33 cellular contexts compared by ENCODE assay signal in genomic region chr11:60816590-60817157, GRCh38. TPM values are rescaled to one million over a fixed set of nuclear protein-coding genes. Genes with fewer than 3 reads are reported as not detected.
DNase-seq lines count a peak whose midpoint lies in the region; ATAC-seq, FAIRE-seq and TF ChIP-seq lines count a peak whose summit lies in the region.
"Had no signal": no experiment of that assay in that cellular context is flagged by ENCODE, and none has a peak within 500 bp of the region (broad histone marks: within the 10 kb centered on the region; RNA-seq: fewer than 3 reads in every experiment).

No MANE protein-coding gene starts in this region.

- peaks cover 0 to 15% (median 11%) of the 10 kb centered on the region in 11 donors for H3K9me3 ChIP-seq in heart right ventricle
- H3K9me3 ChIP-seq in A549, result peaks cover 15% of the 10 kb centered on the region
- H3K9me3 ChIP-seq in K562 (replicated peaks; ENCODE audit: control insufficient read depth, insufficient read depth, low read depth, low read length), result no peaks in the 10 kb centered on the region; the same call in 1 of the 2 replicates
- peaks cover 9% of the 10 kb centered on the region for H3K9me3 ChIP-seq in osteoblast (ENCODE audit: low read depth, low read length)
- H3K9me3 ChIP-seq in suprapubic skin, result peaks cover 3% of the 10 kb centered on the region
- H3K9me3 ChIP-seq: BE2C had no signal

- no TSS peak for BruUV-seq in K562 (replicated peaks; lab: Mats Ljungman, UMichigan)

- TF ChIP-seq CTCF in heart right ventricle (IDR thresholded peaks at IDR 0.05) (no peak), A549 (IDR thresholded peaks at IDR 0.05) (no peak), K562 (IDR thresholded peaks at IDR 0.05 in 2 of 3, conservative IDR thresholded peaks at IDR 0.05 in 1 of 3; ENCODE audit: insufficient read depth in 2 of 3, low read depth in 1 of 3, low read length in 3 of 3) (no peak), osteoblast (IDR thresholded peaks at IDR 0.05; ENCODE audit: extremely low read depth, low read depth, low read length) (no peak), suprapubic skin (IDR thresholded peaks at IDR 0.05) (no peak)

- 90 to 95% methylated on average over 2 of the region's 2 CpGs for WGBS in heart right ventricle, 2 donors
- 44% methylated on average over 2 of the region's 2 CpGs for WGBS in A549 (ENCODE audit: missing lambda C conversion rate)
- 0% methylated on average over 2 of the region's 2 CpGs for WGBS in K562 (ENCODE audit: insufficient coverage, low coverage, missing lambda C conversion rate)
- 100% methylated on average over 2 of the region's 2 CpGs for WGBS in suprapubic skin

- no peak overlapping the region for H3K4me2 ChIP-seq in A549
- H3K4me2 ChIP-seq in K562 (ENCODE audit: insufficient read depth, low read length), result no peak overlapping the region
- no peak overlapping the region for H3K4me2 ChIP-seq in osteoblast (ENCODE audit: insufficient read depth, low read length)
- H3K4me2 ChIP-seq: BLaER1 had no signal

- POLR2A ChIA-PET in A549 (lab: Yijun Ruan, JAX) (no interaction called here), K562 (lab: Yijun Ruan, JAX) (no interaction called here)

- in situ Hi-C loops in K562 (cut with MboI), result no loop called here

- H3K4me1 ChIP-seq in heart right ventricle, result no peaks in the 10 kb centered on the region
- no peaks in the 10 kb centered on the region for H3K4me1 ChIP-seq in A549
- H3K4me1 ChIP-seq in K562 (replicated peaks in 1 of 2; ENCODE audit: control insufficient read depth in 2 of 2, insufficient read depth in 2 of 2, low read length in 2 of 2), result peaks cover 0 to under 1% of the 10 kb centered on the region in 2 experiments; a peak in 1 of 5 replicates
- H3K4me1 ChIP-seq in osteoblast (ENCODE audit: insufficient read depth, low read length), result no peaks in the 10 kb centered on the region
- H3K4me1 ChIP-seq in suprapubic skin, result no peaks in the 10 kb centered on the region
- H3K4me1 ChIP-seq: BE2C had no signal

- FAIRE-seq in A549 (lab: Jason Lieb, UNC), result no peak
- FAIRE-seq in K562 (lab: Jason Lieb, UNC), result no peak
- FAIRE-seq: GM12878, GM12892, GM18507, GM19239 had no signal

- H3K9me1 ChIP-seq in K562 (ENCODE audit: control insufficient read depth, insufficient read depth, low read length), result peaks cover 6% of the 10 kb centered on the region

- no peaks in the 10 kb centered on the region for H3K36me3 ChIP-seq in heart right ventricle
- no peaks in the 10 kb centered on the region for H3K36me3 ChIP-seq in K562 (ENCODE audit: control insufficient read depth, insufficient read depth, low read length)
- no peaks in the 10 kb centered on the region for H3K36me3 ChIP-seq in osteoblast (ENCODE audit: insufficient read depth, low read length)
- no peaks in the 10 kb centered on the region for H3K36me3 ChIP-seq in suprapubic skin
- H3K36me3 ChIP-seq: BE2C, BLaER1 had no signal

- H2AFZ ChIP-seq in K562 (ENCODE audit: low read depth, low read length), result no peak overlapping the region
- H2AFZ ChIP-seq in osteoblast (ENCODE audit: low read length), result no peak overlapping the region

- H4K20me1 ChIP-seq in K562 (replicated peaks; ENCODE audit: control insufficient read depth, insufficient read depth, low read length), result 0 out of 2 replicates have a peak, but pooled peaks cover 3% of the 10 kb centered on the region
- H4K20me1 ChIP-seq in osteoblast (ENCODE audit: insufficient read depth, low read length), result no peaks in the 10 kb centered on the region
- H4K20me1 ChIP-seq: BLaER1 had no signal

- H3K27me3 ChIP-seq in heart right ventricle, result no peaks in the 10 kb centered on the region
- H3K27me3 ChIP-seq in K562 (ENCODE audit: control insufficient read depth in 2 of 2, insufficient read depth in 2 of 2, low read length in 2 of 2), result peaks cover 24 to 44% of the 10 kb centered on the region in 2 experiments; a peak in 4 of 5 replicates
- no peaks in the 10 kb centered on the region for H3K27me3 ChIP-seq in osteoblast (ENCODE audit: insufficient read depth, low read length)
- H3K27me3 ChIP-seq in suprapubic skin, result no peaks in the 10 kb centered on the region
- H3K27me3 ChIP-seq: BE2C, BLaER1 had no signal

- H3K27ac ChIP-seq in heart right ventricle (no peak overlapping the region), A549 (no peak overlapping the region), K562 (ENCODE audit: extremely low read depth, low read depth, low read length) (no peak overlapping the region), osteoblast (ENCODE audit: low read depth, low read length) (no peak overlapping the region), suprapubic skin (no peak overlapping the region)
- H3K27ac ChIP-seq: 22Rv1, BLaER1 had no signal

- intact Hi-C loops in left ventricle myocardium superior (cut with micrococcal nuclease), result no loop called here
- intact Hi-C loops in heart right ventricle (cut with DNase I), result no loop called here
- intact Hi-C loops in K562 (cut with micrococcal nuclease), result no loop called here
- intact Hi-C loops in head of caudate nucleus (cut with DNase I), result no loop called here

- H3K9ac ChIP-seq in K562 (ENCODE audit: insufficient read depth in 1 of 2, low read depth in 2 of 2, low read length in 2 of 2), result no peak overlapping the region
- H3K9ac ChIP-seq: BLaER1 had no signal

- CTCF ChIA-PET in A549 (lab: Yijun Ruan, JAX), result interaction anchor here (1.2 to 7.7 kb wide), 2 partner anchors 11 to 15 kb away, joined by 3 to 67 read pairs; no protein-coding TSS in a partner anchor
- CTCF ChIA-PET in K562 (lab: Yijun Ruan, JAX; ENCODE audit: low intra/inter-chr PET ratio), result no interaction called here

- ATAC-seq in left ventricle myocardium superior (no peak), heart right ventricle (no peak), A549 (no peak), K562 (no peak)
- ATAC-seq: GM12878 had no signal

- TF ChIP-seq POLR2A in A549 (IDR thresholded peaks at IDR 0.05; ENCODE audit: low read length) (no peak), K562 (conservative IDR thresholded peaks at IDR 0.05) (no peak), suprapubic skin (IDR thresholded peaks at IDR 0.05) (no peak)

- TF ChIP-seq EP300 in A549 (IDR thresholded peaks at IDR 0.05) (no peak), K562 (IDR thresholded peaks at IDR 0.05; ENCODE audit: low read length) (no peak), suprapubic skin (IDR thresholded peaks at IDR 0.05) (no peak)

- peak; percentile 2 for DNase-seq in left ventricle myocardium superior
- DNase-seq in heart right ventricle, result no peak
- DNase-seq in A549 (ENCODE audit: low read depth in 1 of 2, low spot score in 1 of 2), result no peak
- DNase-seq in K562 (ENCODE audit: extremely low read depth in 1 of 4, low spot score in 3 of 4), result no peak
- DNase-seq in osteoblast (ENCODE audit: insufficient read length, low spot score, missing footprints), result peak; percentile 11
- DNase-seq in suprapubic skin (ENCODE audit: low spot score in 2 of 2), result no peak
- no peak for DNase-seq in head of caudate nucleus
- DNase-seq: ACHN; BE2C; C1 segment of cervical spinal cord; CD4-positive, alpha-beta memory T cell; CD4-positive, CD25-positive, alpha-beta regulatory T cell; CD8-positive, alpha-beta memory T cell; COR-L47; DMS 273 treated with DMSO at 0.1 percent for 48 hours; DMS153; DMS53; DMS79; DND-41; EL; GDM1 had no signal

- TF ChIP-seq RAD21 in A549 (conservative IDR thresholded peaks at IDR 0.05 in 1 of 2, IDR thresholded peaks at IDR 0.05 in 1 of 2) (no peak), K562 (CRISPR knock-in tag; conservative IDR thresholded peaks at IDR 0.05 in 1 of 2, IDR thresholded peaks at IDR 0.05 in 1 of 2) (no peak)

- H3K4me3 ChIP-seq in heart right ventricle (no peak overlapping the region), A549 (no peak overlapping the region), K562 (no peak overlapping the region), osteoblast (ENCODE audit: insufficient read depth, low read length) (no peak overlapping the region), suprapubic skin (no peak overlapping the region)
- H3K4me3 ChIP-seq: BLaER1, GM12878 had no signal

- H3K79me2 ChIP-seq in K562 (ENCODE audit: control insufficient read depth, insufficient read depth, low read length), result no peaks in the 10 kb centered on the region
- H3K79me2 ChIP-seq in osteoblast (ENCODE audit: insufficient read depth, low read length), result no peaks in the 10 kb centered on the region

RNA-seq across cellular contexts. Expression of gene CCDC86, which starts 25.2 kb away (rescaled TPM):
- total RNA-seq in left ventricle myocardium superior (9.7 TPM), heart right ventricle (10 to 100 TPM in 4 of 10 donors, 1 to 10 TPM in 6; 6.6 to 20.1 (median 9.2) TPM), K562 (2014; rRNA removed) (85.1 and 104 TPM in 2 replicates), K562 (2014; rRNA removed; fragmentation: Illumina TruSeq; extraction: Trizol) (7.3 and 8.6 TPM in 2 replicates), K562 (2015; rRNA removed; fragmentation: Illumina TruSeq; extraction: Trizol) (19.8 and 23.1 TPM in 2 replicates), K562 (2021) (102 and 114 TPM in 2 replicates), osteoblast (6.2 and 7.4 TPM in 2 replicates), suprapubic skin (10 to 100 TPM; 32.5 to 46.3 (median 40.3) TPM)
- polyA plus RNA-seq in heart right ventricle (10 to 100 TPM in 1 of 2 donors, 1 to 10 TPM in 1; 7.4 to 26.5 TPM), A549 (2011; rRNA removed) (39.8 and 42.8 TPM in 2 replicates), A549 (2017; fragmentation: RNase III; extraction: RNeasy Plus Mini Kit Qiagen cat#74134 plus additional on column Dnase treatment) (67.5 to 74.4 TPM (median 71.1 TPM) in 3 replicates), K562 (2011; rRNA removed) (25.2 and 34.9 TPM in 2 replicates), K562 (2014; fragmentation: Illumina TruSeq; extraction: Trizol) (90.5 and 97.8 TPM in 2 replicates), K562 (2014; fragmentation: Nextera tagmentation; extraction: Ambion mirVana) (1 to 10 TPM; 4.6 to 6.4 TPM), K562 (2014; rRNA removed) (76.8 and 80.6 TPM in 2 replicates)
- polyA plus RNA-seq in A549 (2012; cell fraction: cytosol; rRNA removed), result 61.7 and 70.0 TPM in 2 replicates
- polyA plus RNA-seq in A549 (2012; cell fraction: nucleus; rRNA removed), result 112 and 148 TPM in 2 replicates
- 22.2 and 23.1 TPM in 2 replicates for polyA minus RNA-seq in A549 (2011; rRNA and poly(A)+ RNA removed)
- total RNA-seq in K562 (2011; cell fraction: chromatin; rRNA removed; ENCODE audit: low replicate concordance), result 6.7 and 23.4 TPM in 2 replicates
- 23.4 and 23.5 TPM in 2 replicates for total RNA-seq in K562 (2011; cell fraction: nucleolus; rRNA removed)
- 19.3 and 27.0 TPM in 2 replicates for total RNA-seq in K562 (2011; cell fraction: nucleoplasm; rRNA removed)
- polyA plus RNA-seq in K562 (2011; cell fraction: cytosol; rRNA removed), result 24.0 and 47.9 TPM in 2 replicates
- polyA plus RNA-seq in K562 (2011; cell fraction: nucleus; rRNA removed), result 132 and 234 TPM in 2 replicates
- 34.4 and 105 TPM in 2 replicates for polyA plus RNA-seq in K562 (2012)
- polyA minus RNA-seq in K562 (2011; rRNA and poly(A)+ RNA removed), result 13.3 and 14.0 TPM in 2 replicates
- polyA minus RNA-seq in K562 (2011; cell fraction: cytosol; rRNA and poly(A)+ RNA removed), result 18.8 and 22.2 TPM in 2 replicates
- 28.7 and 29.6 TPM in 2 replicates for polyA minus RNA-seq in K562 (2011; cell fraction: nucleus; rRNA and poly(A)+ RNA removed)

RNA-seq across cellular contexts. Expression of gene MS4A10, which starts 31.5 kb away (rescaled TPM):
- total RNA-seq in left ventricle myocardium superior (not detected), heart right ventricle (not detected), K562 (2014; rRNA removed) (not detected in 2 replicates), K562 (2014; rRNA removed; fragmentation: Illumina TruSeq; extraction: Trizol) (not detected in 2 replicates), K562 (2015; rRNA removed; fragmentation: Illumina TruSeq; extraction: Trizol) (not detected in 2 replicates), K562 (2021) (not detected in 2 replicates), osteoblast (not detected in 2 replicates), suprapubic skin (not detected)
- polyA plus RNA-seq in heart right ventricle (not detected), A549 (2011; rRNA removed) (not detected in 2 replicates), A549 (2017; fragmentation: RNase III; extraction: RNeasy Plus Mini Kit Qiagen cat#74134 plus additional on column Dnase treatment) (not detected in 3 replicates), K562 (2011; rRNA removed) (not detected in 2 replicates), K562 (2014; fragmentation: Illumina TruSeq; extraction: Trizol) (not detected in 2 replicates), K562 (2014; fragmentation: Nextera tagmentation; extraction: Ambion mirVana) (not detected), K562 (2014; rRNA removed) (not detected in 2 replicates)
- not detected in 2 replicates for polyA plus RNA-seq in A549 (2012; cell fraction: cytosol; rRNA removed)
- polyA plus RNA-seq in A549 (2012; cell fraction: nucleus; rRNA removed), result not detected in 2 replicates
- polyA minus RNA-seq in A549 (2011; rRNA and poly(A)+ RNA removed), result not detected in 2 replicates
- not detected in 2 replicates for total RNA-seq in K562 (2011; cell fraction: chromatin; rRNA removed; ENCODE audit: low replicate concordance)
- not detected in 2 replicates for total RNA-seq in K562 (2011; cell fraction: nucleolus; rRNA removed)
- not detected in 2 replicates for total RNA-seq in K562 (2011; cell fraction: nucleoplasm; rRNA removed)
- polyA plus RNA-seq in K562 (2011; cell fraction: cytosol; rRNA removed), result not detected in 2 replicates
- not detected in 2 replicates for polyA plus RNA-seq in K562 (2011; cell fraction: nucleus; rRNA removed)
- polyA plus RNA-seq in K562 (2012), result not detected in 2 replicates
- polyA minus RNA-seq in K562 (2011; rRNA and poly(A)+ RNA removed), result not detected in 2 replicates
- not detected in 2 replicates for polyA minus RNA-seq in K562 (2011; cell fraction: cytosol; rRNA and poly(A)+ RNA removed)
- not detected in 2 replicates for polyA minus RNA-seq in K562 (2011; cell fraction: nucleus; rRNA and poly(A)+ RNA removed)
- total RNA-seq: A172; A673; CD4-positive, alpha-beta memory T cell; CD4-positive, CD25-positive, alpha-beta regulatory T cell; CD8-positive, alpha-beta memory T cell; Daoy; G401; GM12878 had no signal
- polyA plus RNA-seq: AG04450; CD14-positive monocyte; CD4-positive, alpha-beta memory T cell; CD4-positive, CD25-positive, alpha-beta regulatory T cell; CD8-positive, alpha-beta memory T cell; GM12878 had no signal

RNA-seq across cellular contexts. Expression of gene PTGDR2, which starts 39.1 kb away (rescaled TPM):
- 3.1 TPM for total RNA-seq in left ventricle myocardium superior
- 1 to 10 TPM in 9 of 10 donors, under 1 TPM in 1; 0.35 to 5.1 (median 1.2) TPM for total RNA-seq in heart right ventricle
- 1 to 10 TPM in 1 of 2 donors, under 1 TPM in 1; 0.57 to 5.7 TPM for polyA plus RNA-seq in heart right ventricle
- 0.05 and 0.09 TPM in 2 replicates for polyA plus RNA-seq in A549 (2011; rRNA removed)
- polyA plus RNA-seq in A549 (2012; cell fraction: cytosol; rRNA removed), result 0.08 TPM in 2 replicates
- 0.64 and 1.0 TPM in 2 replicates for polyA plus RNA-seq in A549 (2012; cell fraction: nucleus; rRNA removed)
- 0.07 to 0.19 TPM (median 0.16 TPM) in 3 replicates for polyA plus RNA-seq in A549 (2017; fragmentation: RNase III; extraction: RNeasy Plus Mini Kit Qiagen cat#74134 plus additional on column Dnase treatment)
- 0.15 TPM in 1 of 2 replicates, not detected in the other for polyA minus RNA-seq in A549 (2011; rRNA and poly(A)+ RNA removed)
- 3.5 and 11.1 TPM in 2 replicates for total RNA-seq in K562 (2011; cell fraction: chromatin; rRNA removed; ENCODE audit: low replicate concordance)
- total RNA-seq in K562 (2011; cell fraction: nucleolus; rRNA removed), result 9.9 and 14.3 TPM in 2 replicates
- 7.9 and 10.4 TPM in 2 replicates for total RNA-seq in K562 (2011; cell fraction: nucleoplasm; rRNA removed)
- 1.9 and 2.5 TPM in 2 replicates for total RNA-seq in K562 (2014; rRNA removed)
- 0.64 and 0.80 TPM in 2 replicates for total RNA-seq in K562 (2014; rRNA removed; fragmentation: Illumina TruSeq; extraction: Trizol)
- 0.87 and 1.1 TPM in 2 replicates for total RNA-seq in K562 (2015; rRNA removed; fragmentation: Illumina TruSeq; extraction: Trizol)
- total RNA-seq in K562 (2021), result 2.6 and 3.0 TPM in 2 replicates
- polyA plus RNA-seq in K562 (2011; rRNA removed), result 1.7 and 1.9 TPM in 2 replicates
- 1.8 and 5.9 TPM in 2 replicates for polyA plus RNA-seq in K562 (2011; cell fraction: cytosol; rRNA removed)
- 2.1 and 3.4 TPM in 2 replicates for polyA plus RNA-seq in K562 (2011; cell fraction: nucleus; rRNA removed)
- polyA plus RNA-seq in K562 (2012), result 5.2 and 7.0 TPM in 2 replicates
- polyA plus RNA-seq in K562 (2014; fragmentation: Illumina TruSeq; extraction: Trizol), result 1.6 TPM in 2 replicates
- under 1 TPM; 0.51 to 0.55 TPM for polyA plus RNA-seq in K562 (2014; fragmentation: Nextera tagmentation; extraction: Ambion mirVana)
- 0.82 and 1.9 TPM in 2 replicates for polyA plus RNA-seq in K562 (2014; rRNA removed)
- polyA minus RNA-seq in K562 (2011; rRNA and poly(A)+ RNA removed), result 2.3 and 3.8 TPM in 2 replicates
- 3.7 and 4.8 TPM in 2 replicates for polyA minus RNA-seq in K562 (2011; cell fraction: cytosol; rRNA and poly(A)+ RNA removed)
- 2.3 and 2.7 TPM in 2 replicates for polyA minus RNA-seq in K562 (2011; cell fraction: nucleus; rRNA and poly(A)+ RNA removed)
- total RNA-seq in osteoblast, result not detected in 2 replicates
- under 1 TPM in 3 of 4 donors, not detected in 1; 0.19 to 0.68 (median 0.34) TPM for total RNA-seq in suprapubic skin
- total RNA-seq: A172, G401 had no signal

RNA-seq across cellular contexts. Expression of gene ZP1, which starts 50.7 kb away (rescaled TPM):
- total RNA-seq in left ventricle myocardium superior (not detected), heart right ventricle (under 1 TPM in 3 of 10 donors, not detected in 7; 0.16 to 0.33 (median 0.25) TPM), K562 (2014; rRNA removed) (not detected in 2 replicates), K562 (2014; rRNA removed; fragmentation: Illumina TruSeq; extraction: Trizol) (not detected in 2 replicates), K562 (2015; rRNA removed; fragmentation: Illumina TruSeq; extraction: Trizol) (not detected in 2 replicates), K562 (2021) (not detected in 2 replicates), osteoblast (under 0.01 and 0.36 TPM in 2 replicates), suprapubic skin (1 to 10 TPM in 1 of 4 donors, under 1 TPM in 1, not detected in 2; 0.94 to 5.5 TPM)
- polyA plus RNA-seq in heart right ventricle (under 1 TPM; 0.37 to 0.51 TPM), A549 (2011; rRNA removed) (0.06 and 0.26 TPM in 2 replicates), A549 (2017; fragmentation: RNase III; extraction: RNeasy Plus Mini Kit Qiagen cat#74134 plus additional on column Dnase treatment) (0.30 to 0.32 TPM (median 0.30 TPM) in 3 replicates), K562 (2011; rRNA removed) (0.11 and 0.12 TPM in 2 replicates), K562 (2014; fragmentation: Illumina TruSeq; extraction: Trizol) (not detected in 2 replicates), K562 (2014; fragmentation: Nextera tagmentation; extraction: Ambion mirVana) (not detected), K562 (2014; rRNA removed) (0.15 TPM in 1 of 2 replicates, not detected in the other)
- 0.07 and 0.23 TPM in 2 replicates for polyA plus RNA-seq in A549 (2012; cell fraction: cytosol; rRNA removed)
- 0.32 and 0.73 TPM in 2 replicates for polyA plus RNA-seq in A549 (2012; cell fraction: nucleus; rRNA removed)
- 0.19 TPM in 1 of 2 replicates, not detected in the other for polyA minus RNA-seq in A549 (2011; rRNA and poly(A)+ RNA removed)
- not detected in 2 replicates for total RNA-seq in K562 (2011; cell fraction: chromatin; rRNA removed; ENCODE audit: low replicate concordance)
- not detected in 2 replicates for total RNA-seq in K562 (2011; cell fraction: nucleolus; rRNA removed)
- not detected in 2 replicates for total RNA-seq in K562 (2011; cell fraction: nucleoplasm; rRNA removed)
- 0.04 and 0.66 TPM in 2 replicates for polyA plus RNA-seq in K562 (2011; cell fraction: cytosol; rRNA removed)
- 0.70 and 0.72 TPM in 2 replicates for polyA plus RNA-seq in K562 (2011; cell fraction: nucleus; rRNA removed)
- polyA plus RNA-seq in K562 (2012), result 0.08 TPM in 1 of 2 replicates, not detected in the other
- not detected in 2 replicates for polyA minus RNA-seq in K562 (2011; rRNA and poly(A)+ RNA removed)
- polyA minus RNA-seq in K562 (2011; cell fraction: cytosol; rRNA and poly(A)+ RNA removed), result not detected in 2 replicates
- 0.56 TPM in 1 of 2 replicates, not detected in the other for polyA minus RNA-seq in K562 (2011; cell fraction: nucleus; rRNA and poly(A)+ RNA removed)
- total RNA-seq: A673; CD4-positive, CD25-positive, alpha-beta regulatory T cell; CD8-positive, alpha-beta memory T cell; Daoy; G401; GM12878 had no signal
- polyA plus RNA-seq: CD4-positive, CD25-positive, alpha-beta regulatory T cell; GM12878 had no signal

Comparison
In these comparisons a context has a peak if more than half of its experiments do, and no peak if none do; other contexts are left out.
1. DNase-seq: peak in left ventricle myocardium superior (single experiment) and osteoblast (single experiment); none in heart right ventricle (0 of 2), A549 (0 of 2), K562 (0 of 4), suprapubic skin (0 of 2) and head of caudate nucleus (0 of 42).